Comparison of ENCODE assay signal across 9 cellular contexts in the genomic region with DNA sequence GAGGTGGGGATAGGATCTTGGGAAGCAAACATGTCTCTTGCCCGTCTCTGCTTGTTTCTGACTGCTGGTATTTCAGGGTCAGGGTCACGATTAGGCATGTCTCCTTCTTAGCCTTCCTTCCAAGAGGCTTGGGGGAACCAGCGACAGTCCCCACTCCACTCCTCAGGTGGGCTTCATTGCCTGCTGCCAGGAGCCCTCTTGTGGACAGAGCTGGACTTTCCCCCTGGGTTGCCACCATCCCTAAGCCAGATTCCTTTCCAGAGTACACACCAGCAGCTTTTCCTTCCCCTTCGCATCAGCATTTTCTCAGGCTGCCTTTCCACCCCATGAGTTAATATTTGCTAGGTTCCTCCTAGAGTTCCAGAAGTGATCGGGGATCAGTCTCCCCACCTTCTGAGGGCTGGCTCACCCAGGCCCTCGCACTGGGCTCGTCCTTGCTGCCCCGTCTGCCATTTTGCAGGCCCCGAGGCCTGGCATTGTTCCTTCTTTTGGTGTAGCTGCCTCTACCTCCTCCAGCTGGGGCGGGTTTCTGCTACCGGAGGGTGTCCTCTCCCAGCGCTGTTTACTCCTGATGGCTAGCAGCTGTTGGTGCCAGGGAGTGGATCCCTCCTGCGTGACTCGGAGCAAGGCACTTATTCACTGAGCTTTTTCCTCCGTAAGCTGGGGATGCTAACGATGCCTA.
A peak's percentile ranks its signal among the peaks of the same experiment; 100 is the strongest.
DNase-seq lines count a peak whose midpoint lies in the region; ATAC-seq and TF ChIP-seq lines count a peak whose summit lies in the region.
"Had no signal": no experiment of that assay in that cellular context is flagged by ENCODE, and none has a peak within 500 bp of the region (broad histone marks: within the 10 kb centered on the region; RNA-seq: fewer than 3 reads in every experiment).

No MANE protein-coding gene starts in this region.

- H3K27me3 Mint-ChIP-seq in nephron progenitor cell (ENCODE audit: low read depth, poor library complexity), result no peaks in the 10 kb centered on the region
- H3K27me3 Mint-ChIP-seq: IgD-negative memory B cell had no signal

- peak; percentile 83 for DNase-seq in COLO668 (lab: John Stamatoyannopoulos, UW; ENCODE audit: unreplicated experiment)
- peak; percentile 85 to 90 for DNase-seq in NCI-H524 (lab: John Stamatoyannopoulos, UW)
- peak; percentile 69 for DNase-seq in activated CD8-positive, alpha-beta memory T cell treated with anti-CD3 and anti-CD28 coated beads, Interleukin-2, amount 50 U/mL, for 48 hours
- DNase-seq in fibroblast of pulmonary artery (ENCODE audit: low read depth), result peak; percentile 75
- peak; percentile 77 for DNase-seq in nephron progenitor cell

- no peak overlapping the region for H3K27ac ChIP-seq in HEK293 (ENCODE audit: extremely low read depth, low read depth, low read length)

- H3K4me3 Mint-ChIP-seq in nephron progenitor cell, result no peak overlapping the region

- H3K9me3 ChIP-seq in HEK293 (ENCODE audit: control insufficient read depth, insufficient read depth, low read depth, low read length), result no peaks in the 10 kb centered on the region

- no peaks in the 10 kb centered on the region for H3K9me3 Mint-ChIP-seq in nephron progenitor cell
- H3K9me3 Mint-ChIP-seq: IgD-negative memory B cell had no signal

- peaks cover 0 to 23% of the 10 kb centered on the region in 2 experiments; a peak in 1 of 3 replicates for H3K36me3 ChIP-seq in HEK293 (ENCODE audit: control insufficient read depth in 2 of 2, insufficient read depth in 1 of 2, low read length in 2 of 2)

- no peak for ATAC-seq in HG02840 (IDR thresholded peaks at IDR 0.05; ENCODE audit: low FRiP score, unreplicated experiment)
- ATAC-seq in GM18502 (IDR thresholded peaks at IDR 0.05; ENCODE audit: poor library complexity, unreplicated experiment), result no peak

- no peak overlapping the region for H3K27ac Mint-ChIP-seq in nephron progenitor cell

- CTCF ChIA-PET in HEK293 (lab: Yijun Ruan, JAX), result interaction anchor here (0.5 to 2.7 kb wide), 27 partner anchors 10 to 313 kb away, joined by 3 to 16 read pairs (median 3); a partner anchor contains a TSS

- H3K36me3 Mint-ChIP-seq in nephron progenitor cell (ENCODE audit: low read depth), result no peaks in the 10 kb centered on the region
- H3K36me3 Mint-ChIP-seq: IgD-negative memory B cell had no signal

- H3K4me1 ChIP-seq in HEK293 (ENCODE audit: control insufficient read depth, insufficient read depth, low read length), result no peaks in the 10 kb centered on the region

- no peak overlapping the region for H3K4me3 ChIP-seq in HEK293 (ENCODE audit: low read depth, low read length)
- no peak overlapping the region for H3K4me3 ChIP-seq in fibroblast of pulmonary artery (replicated peaks; ENCODE audit: low read depth, low read length)

- H3K4me1 Mint-ChIP-seq in nephron progenitor cell, result peaks cover 26% of the 10 kb centered on the region

- POLR2A ChIA-PET in HEK293 (lab: Yijun Ruan, JAX), result interaction anchor here (0.5 to 3.5 kb wide), 4 partner anchors 10 to 165 kb away, joined by 3 to 23 read pairs (median 5); a partner anchor contains a TSS

- peak; percentile 93 for TF ChIP-seq CTCF in HEK293 (tag by site-specific recombination; IDR thresholded peaks at IDR 0.05)
- TF ChIP-seq CTCF in fibroblast of pulmonary artery (IDR thresholded peaks at IDR 0.05; ENCODE audit: low read length, missing control alignments), result peak; percentile 97
- TF ChIP-seq CTCF in nephron progenitor cell (IDR thresholded peaks at IDR 0.05), result peak; percentile 71

TF ChIP-seq in HEK293, 187 proteins besides CTCF, POLR2A, EP300 and RAD21 (continues in another document):
- no peak for TF ChIP-seq ZFP3 (tag by site-specific recombination; IDR thresholded peaks at IDR 0.05; ENCODE audit: low read depth)
- 0 out of 2 replicates have a peak, but pooled peaks have one; percentile 55 for TF ChIP-seq ZBTB7A (tag by site-specific recombination; IDR thresholded peaks at IDR 0.05; ENCODE audit: low read depth)
- TF ChIP-seq ZNF175 (tag by site-specific recombination; IDR thresholded peaks at IDR 0.05), result no peak
- 0 out of 2 replicates have a peak, but pooled peaks have one; percentile 33 for TF ChIP-seq YY1 (tag by site-specific recombination; IDR thresholded peaks at IDR 0.05)
- TF ChIP-seq ZBTB48 (tag by site-specific recombination; IDR thresholded peaks at IDR 0.05), result peak; percentile 73
- no peak for TF ChIP-seq ZNF658 (tag by site-specific recombination; IDR thresholded peaks at IDR 0.05)
- no peak for TF ChIP-seq EGR2 (tag by site-specific recombination; IDR thresholded peaks at IDR 0.05; ENCODE audit: low read depth)
- TF ChIP-seq ZNF654 (tag by site-specific recombination; IDR thresholded peaks at IDR 0.05; ENCODE audit: low read depth), result peak; percentile 90
- TF ChIP-seq, protein P1, sequence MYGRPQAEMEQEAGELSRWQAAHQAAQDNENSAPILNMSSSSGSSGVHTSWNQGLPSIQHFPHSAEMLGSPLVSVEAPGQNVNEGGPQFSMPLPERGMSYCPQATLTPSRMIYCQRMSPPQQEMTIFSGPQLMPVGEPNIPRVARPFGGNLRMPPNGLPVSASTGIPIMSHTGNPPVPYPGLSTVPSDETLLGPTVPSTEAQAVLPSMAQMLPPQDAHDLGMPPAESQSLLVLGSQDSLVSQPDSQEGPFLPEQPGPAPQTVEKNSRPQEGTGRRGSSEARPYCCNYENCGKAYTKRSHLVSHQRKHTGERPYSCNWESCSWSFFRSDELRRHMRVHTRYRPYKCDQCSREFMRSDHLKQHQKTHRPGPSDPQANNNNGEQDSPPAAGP (tag by site-specific recombination; IDR thresholded peaks at IDR 0.05), result 0 out of 2 replicates have a peak, but pooled peaks have one; percentile 37
- no peak for TF ChIP-seq MEIS1 (CRISPR knock-in tag; IDR thresholded peaks at IDR 0.05; ENCODE audit: borderline replicate concordance)
- no peak for TF ChIP-seq ZNF416 (tag by site-specific recombination; IDR thresholded peaks at IDR 0.05)
- TF ChIP-seq ZNF157 (tag by site-specific recombination; IDR thresholded peaks at IDR 0.05), result no peak
- TF ChIP-seq ZXDB (tag by site-specific recombination; IDR thresholded peaks at IDR 0.05), result no peak
- no peak for TF ChIP-seq ZNF792 (tag by site-specific recombination; IDR thresholded peaks at IDR 0.05)
- TF ChIP-seq ZNF76 (tag by site-specific recombination; IDR thresholded peaks at IDR 0.05; ENCODE audit: borderline replicate concordance, low read depth), result no peak
- TF ChIP-seq, protein P2, sequence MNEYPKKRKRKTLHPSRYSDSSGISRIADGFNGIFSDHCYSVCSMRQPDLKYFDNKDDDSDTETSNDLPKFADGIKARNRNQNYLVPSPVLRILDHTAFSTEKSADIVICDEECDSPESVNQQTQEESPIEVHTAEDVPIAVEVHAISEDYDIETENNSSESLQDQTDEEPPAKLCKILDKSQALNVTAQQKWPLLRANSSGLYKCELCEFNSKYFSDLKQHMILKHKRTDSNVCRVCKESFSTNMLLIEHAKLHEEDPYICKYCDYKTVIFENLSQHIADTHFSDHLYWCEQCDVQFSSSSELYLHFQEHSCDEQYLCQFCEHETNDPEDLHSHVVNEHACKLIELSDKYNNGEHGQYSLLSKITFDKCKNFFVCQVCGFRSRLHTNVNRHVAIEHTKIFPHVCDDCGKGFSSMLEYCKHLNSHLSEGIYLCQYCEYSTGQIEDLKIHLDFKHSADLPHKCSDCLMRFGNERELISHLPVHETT (tag by site-specific recombination; IDR thresholded peaks at IDR 0.05), result no peak
- no peak for TF ChIP-seq HOXA7 (CRISPR knock-in tag; IDR thresholded peaks at IDR 0.05; ENCODE audit: borderline replicate concordance)
- TF ChIP-seq ZBTB17 (tag by site-specific recombination; IDR thresholded peaks at IDR 0.05), result peak; percentile 41; the same call in 1 of the 2 replicates
- TF ChIP-seq ZSCAN30 (tag by site-specific recombination; IDR thresholded peaks at IDR 0.05), result peak; percentile 52; the same call in 1 of the 2 replicates
- peak; percentile 92 for TF ChIP-seq SCRT1 (tag by site-specific recombination; IDR thresholded peaks at IDR 0.05; ENCODE audit: borderline replicate concordance)
- TF ChIP-seq, protein P3, sequence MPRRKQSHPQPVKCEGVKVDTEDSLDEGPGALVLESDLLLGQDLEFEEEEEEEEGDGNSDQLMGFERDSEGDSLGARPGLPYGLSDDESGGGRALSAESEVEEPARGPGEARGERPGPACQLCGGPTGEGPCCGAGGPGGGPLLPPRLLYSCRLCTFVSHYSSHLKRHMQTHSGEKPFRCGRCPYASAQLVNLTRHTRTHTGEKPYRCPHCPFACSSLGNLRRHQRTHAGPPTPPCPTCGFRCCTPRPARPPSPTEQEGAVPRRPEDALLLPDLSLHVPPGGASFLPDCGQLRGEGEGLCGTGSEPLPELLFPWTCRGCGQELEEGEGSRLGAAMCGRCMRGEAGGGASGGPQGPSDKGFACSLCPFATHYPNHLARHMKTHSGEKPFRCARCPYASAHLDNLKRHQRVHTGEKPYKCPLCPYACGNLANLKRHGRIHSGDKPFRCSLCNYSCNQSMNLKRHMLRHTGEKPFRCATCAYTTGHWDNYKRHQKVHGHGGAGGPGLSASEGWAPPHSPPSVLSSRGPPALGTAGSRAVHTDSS (tag by site-specific recombination; IDR thresholded peaks at IDR 0.05), result no peak
- TF ChIP-seq ZNF221 (tag by site-specific recombination; IDR thresholded peaks at IDR 0.05; ENCODE audit: borderline replicate concordance), result no peak
- no peak for TF ChIP-seq ZNF132 (tag by site-specific recombination; IDR thresholded peaks at IDR 0.05; ENCODE audit: borderline replicate concordance)
- TF ChIP-seq, protein P4, sequence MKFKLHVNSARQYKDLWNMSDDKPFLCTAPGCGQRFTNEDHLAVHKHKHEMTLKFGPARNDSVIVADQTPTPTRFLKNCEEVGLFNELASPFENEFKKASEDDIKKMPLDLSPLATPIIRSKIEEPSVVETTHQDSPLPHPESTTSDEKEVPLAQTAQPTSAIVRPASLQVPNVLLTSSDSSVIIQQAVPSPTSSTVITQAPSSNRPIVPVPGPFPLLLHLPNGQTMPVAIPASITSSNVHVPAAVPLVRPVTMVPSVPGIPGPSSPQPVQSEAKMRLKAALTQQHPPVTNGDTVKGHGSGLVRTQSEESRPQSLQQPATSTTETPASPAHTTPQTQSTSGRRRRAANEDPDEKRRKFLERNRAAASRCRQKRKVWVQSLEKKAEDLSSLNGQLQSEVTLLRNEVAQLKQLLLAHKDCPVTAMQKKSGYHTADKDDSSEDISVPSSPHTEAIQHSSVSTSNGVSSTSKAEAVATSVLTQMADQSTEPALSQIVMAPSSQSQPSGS (tag by site-specific recombination; IDR thresholded peaks at IDR 0.05; ENCODE audit: low read depth), result no peak
